ENCODE assay signal across 12 cellular contexts in the genomic region with DNA sequence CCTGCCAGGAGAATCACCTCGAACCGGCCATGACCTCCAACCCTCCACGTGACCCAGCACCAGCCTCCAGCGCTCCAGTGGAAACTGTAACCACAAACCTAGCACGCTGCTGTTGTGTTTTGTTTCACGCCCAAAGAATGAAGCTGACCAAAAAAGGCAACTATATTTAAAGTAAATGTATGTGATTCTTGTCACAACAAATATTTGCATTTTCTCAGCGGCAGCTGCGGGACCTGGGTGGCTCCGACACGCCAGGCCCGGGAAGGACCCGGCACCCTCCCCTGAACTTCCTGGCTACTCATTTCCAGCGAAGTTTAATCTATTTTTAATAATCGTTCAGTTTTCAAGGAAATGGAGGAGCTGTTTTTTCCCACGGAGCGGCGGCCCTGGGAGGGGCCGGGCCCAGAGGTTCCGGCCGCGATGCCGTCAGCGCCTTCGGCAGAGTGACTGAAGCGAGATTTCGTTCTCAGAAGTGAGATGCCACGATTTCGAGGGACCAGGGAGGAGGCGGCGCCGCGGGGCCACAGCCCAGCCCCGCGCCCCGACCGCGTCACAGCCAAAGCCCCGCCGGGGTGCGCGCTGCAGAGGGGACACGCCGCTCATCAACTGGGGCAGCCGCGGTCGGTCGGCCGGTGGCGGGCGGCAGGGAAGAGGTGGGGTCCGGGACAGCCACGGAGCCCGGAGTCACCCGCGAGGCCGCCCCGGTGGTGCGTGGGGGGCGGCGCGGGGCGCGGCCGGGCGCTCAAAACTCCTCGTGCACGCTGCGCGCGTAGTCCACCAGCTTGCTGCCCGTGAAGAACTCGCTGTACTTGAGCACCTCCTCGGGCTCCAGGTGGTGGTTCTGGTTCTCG. TPM values are rescaled to one million over a fixed set of nuclear protein-coding genes. Genes with fewer than 3 reads are reported as not detected.
DNase-seq lines count a peak whose midpoint lies in the region; ATAC-seq lines count a peak whose summit lies in the region.
"Had no signal": no experiment of that assay in that cellular context is flagged by ENCODE, and none has a peak within 500 bp of the region (broad histone marks: within the 10 kb centered on the region; RNA-seq: fewer than 3 reads in every experiment).

No MANE protein-coding gene starts in this region.

- peaks cover 30% of the 10 kb centered on the region for H3K36me3 Mint-ChIP-seq in activated CD8-positive, alpha-beta T cell treated with anti-CD3 and anti-CD28 coated beads, Interleukin-2, amount 10 ng/mL, durations not matched to agents 7 days and 5 days (ENCODE audit: low read depth)
- peaks cover 57% of the 10 kb centered on the region for H3K36me3 Mint-ChIP-seq in effector memory CD8-positive, alpha-beta T cell (ENCODE audit: insufficient read depth)

- ATAC-seq in activated CD8-positive, alpha-beta T cell treated with anti-CD3 and anti-CD28 coated beads, Interleukin-2, amount 10 ng/mL, durations not matched to agents 7 days and 5 days = no peak
- ATAC-seq in effector memory CD8-positive, alpha-beta T cell (replicated peaks) = no peak
- ATAC-seq in HG03039 (IDR thresholded peaks at IDR 0.05; ENCODE audit: unreplicated experiment) = no peak

- H3K4me3 Mint-ChIP-seq in activated CD8-positive, alpha-beta T cell treated with anti-CD3 and anti-CD28 coated beads, Interleukin-2, amount 10 ng/mL, durations not matched to agents 7 days and 5 days = no peak overlapping the region
- peak overlapping the region; percentile 2 to 65 for H3K4me3 Mint-ChIP-seq in effector memory CD8-positive, alpha-beta T cell

- H3K4me1 Mint-ChIP-seq in activated CD8-positive, alpha-beta T cell treated with anti-CD3 and anti-CD28 coated beads, Interleukin-2, amount 10 ng/mL, durations not matched to agents 7 days and 5 days (ENCODE audit: low read depth) = peaks cover 34% of the 10 kb centered on the region
- H3K4me1 Mint-ChIP-seq in effector memory CD8-positive, alpha-beta T cell (ENCODE audit: low read depth in 2 of 2) = peaks cover 22 to 27% of the 10 kb centered on the region in 2 donors

- peak; percentile 77 for DNase-seq in stimulated activated naive CD4-positive, alpha-beta T cell treated with Interleukin-2 at 50 U/mL for 16 hours (lab: John Stamatoyannopoulos, UW)
- DNase-seq in stimulated activated naive CD4-positive, alpha-beta T cell (lab: John Stamatoyannopoulos, UW) = no peak
- no peak for DNase-seq in activated CD8-positive, alpha-beta T cell treated with anti-CD3 and anti-CD28 coated beads, Interleukin-2, amount 10 ng/mL, durations not matched to agents 7 days and 5 days
- no peak for DNase-seq in effector memory CD8-positive, alpha-beta T cell
- DNase-seq in DMS79 treated with DMSO at 0.1 percent for 48 hours (lab: John Stamatoyannopoulos, UW) = no peak
- no peak for DNase-seq in GF-D8 (lab: John Stamatoyannopoulos, UW)
- DNase-seq: NCI-H2029 treated with DMSO at 0.1 percent for 48 hours, OCI-M1 had no signal

- no peaks in the 10 kb centered on the region for H3K9me3 Mint-ChIP-seq in activated CD8-positive, alpha-beta T cell treated with anti-CD3 and anti-CD28 coated beads, Interleukin-2, amount 10 ng/mL, durations not matched to agents 7 days and 5 days (ENCODE audit: insufficient read depth)
- H3K9me3 Mint-ChIP-seq in effector memory CD8-positive, alpha-beta T cell = no peaks in the 10 kb centered on the region

- no peaks in the 10 kb centered on the region for H3K27me3 Mint-ChIP-seq in activated CD8-positive, alpha-beta T cell treated with anti-CD3 and anti-CD28 coated beads, Interleukin-2, amount 10 ng/mL, durations not matched to agents 7 days and 5 days (ENCODE audit: low read depth)
- no peaks in the 10 kb centered on the region for H3K27me3 Mint-ChIP-seq in effector memory CD8-positive, alpha-beta T cell

- POLR2A ChIA-PET in activated CD8-positive, alpha-beta T cell treated with anti-CD3 and anti-CD28 coated beads, Interleukin-2, amount 10 ng/mL, durations not matched to agents 7 days and 5 days (lab: Charles Lee) = interaction anchor here (0.7 kb wide), 1 partner anchor 47 kb away, joined by 3 read pairs; no protein-coding TSS in a partner anchor

- CTCF ChIA-PET in activated CD8-positive, alpha-beta T cell treated with anti-CD3 and anti-CD28 coated beads, Interleukin-2, amount 10 ng/mL, durations not matched to agents 7 days and 5 days (lab: Charles Lee) = no interaction called here

- H3K27ac Mint-ChIP-seq in activated CD8-positive, alpha-beta T cell treated with anti-CD3 and anti-CD28 coated beads, Interleukin-2, amount 10 ng/mL, durations not matched to agents 7 days and 5 days = peak overlapping the region; percentile 74
- peak overlapping the region; percentile 84 to 98 for H3K27ac Mint-ChIP-seq in effector memory CD8-positive, alpha-beta T cell

- peak overlapping the region; percentile 78 for H3K27ac ChIP-seq in temporal lobe (ENCODE audit: low read depth, low read length)
- H3K27ac ChIP-seq: prostate gland had no signal

RNA-seq across cellular contexts. Expression of a gene that starts 3.0 kb away (rescaled TPM):
- 1 to 10 TPM; 1.6 to 2.9 TPM for total RNA-seq in activated CD8-positive, alpha-beta T cell treated with anti-CD3 and anti-CD28 coated beads, Interleukin-2, amount 10 ng/mL, durations not matched to agents 7 days and 5 days
- not detected for total RNA-seq in temporal lobe
- total RNA-seq: G401 had no signal

RNA-seq across cellular contexts. Expression of a gene that starts 10.6 kb away (rescaled TPM):
- total RNA-seq in activated CD8-positive, alpha-beta T cell treated with anti-CD3 and anti-CD28 coated beads, Interleukin-2, amount 10 ng/mL, durations not matched to agents 7 days and 5 days = 10 to 100 TPM; 17.5 to 18.8 TPM
- not detected for total RNA-seq in temporal lobe
- total RNA-seq: G401 had no signal

RNA-seq across cellular contexts. Expression of a gene that starts 14.8 kb away (rescaled TPM):
- total RNA-seq in activated CD8-positive, alpha-beta T cell treated with anti-CD3 and anti-CD28 coated beads, Interleukin-2, amount 10 ng/mL, durations not matched to agents 7 days and 5 days = 10 to 100 TPM; 96.9 to 99.3 TPM
- 23.8 TPM for total RNA-seq in temporal lobe

RNA-seq across cellular contexts. Expression of a gene that starts 15.0 kb away (rescaled TPM):
- total RNA-seq in activated CD8-positive, alpha-beta T cell treated with anti-CD3 and anti-CD28 coated beads, Interleukin-2, amount 10 ng/mL, durations not matched to agents 7 days and 5 days = 10 to 100 TPM; 21.2 to 22.4 TPM
- 17.7 TPM for total RNA-seq in temporal lobe

RNA-seq across cellular contexts. Expression of a gene that starts 29.5 kb away (rescaled TPM):
- 1 to 10 TPM; 1.8 to 2.2 TPM for total RNA-seq in activated CD8-positive, alpha-beta T cell treated with anti-CD3 and anti-CD28 coated beads, Interleukin-2, amount 10 ng/mL, durations not matched to agents 7 days and 5 days
- total RNA-seq in temporal lobe = 0.25 TPM

Comparison
In these comparisons a context has a peak if more than half of its experiments do, and no peak if none do; other contexts are left out.
1. RNA of a gene that starts 10.6 kb away (total RNA-seq): 17.5 to 18.8 TPM in activated CD8-positive, alpha-beta T cell treated with anti-CD3 and anti-CD28 coated beads, Interleukin-2, amount 10 ng/mL, durations not matched to agents 7 days and 5 days; not detected in temporal lobe (single experiment); every median in the first group is over 10 times any median in the second.